23 cellular contexts compared by ENCODE assay signal in the genomic region with DNA sequence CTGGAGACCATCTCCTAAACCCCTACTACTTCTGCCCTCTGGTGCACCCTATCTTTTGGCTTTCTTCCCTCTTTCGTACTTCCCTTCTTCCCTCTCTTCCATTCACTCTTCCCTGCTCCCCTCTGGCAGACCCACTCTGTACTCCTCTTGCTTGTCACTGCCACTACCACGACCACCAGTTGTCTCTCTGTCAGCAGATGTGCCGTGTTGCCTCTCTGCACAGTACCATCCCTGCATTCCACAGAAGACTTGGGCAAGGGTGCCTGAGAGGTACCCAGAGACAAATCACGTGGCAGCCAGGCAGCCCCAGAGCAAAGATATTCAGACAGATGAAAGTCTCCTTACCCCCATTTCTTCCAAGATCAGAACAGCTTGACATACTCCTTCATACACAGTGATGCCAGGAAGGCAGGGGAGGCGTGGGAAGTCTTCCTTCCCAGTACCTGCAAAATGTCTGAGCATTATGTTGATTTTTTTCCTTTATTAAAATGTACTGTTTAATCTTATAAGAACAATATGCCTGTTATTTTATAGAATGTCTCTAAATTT.
"Had no signal": no experiment of that assay in that cellular context is flagged by ENCODE, and none has a peak within 500 bp of the region (broad histone marks: within the 10 kb centered on the region; RNA-seq: fewer than 3 reads in every experiment).

No MANE protein-coding gene starts in this region.

- H3K4me1 ChIP-seq: colonic mucosa, esophagus squamous epithelium, prostate gland had no signal

- H3K9me3 ChIP-seq: colonic mucosa, esophagus squamous epithelium, gastrocnemius medialis, prostate gland, right atrium auricular region, suprapubic skin, tibial nerve, uterus had no signal

- H3K4me3 ChIP-seq: colonic mucosa, esophagus squamous epithelium, gastrocnemius medialis, prostate gland, right atrium auricular region, suprapubic skin, tibial nerve, uterus had no signal

- H3K9me3 Mint-ChIP-seq: activated B cell treated with CpG ODN at 0.5 μM for 24 hours; activated CD4-positive, alpha-beta memory T cell treated with anti-CD3 and anti-CD28 coated beads, Interleukin-2, amount 10 ng/mL, durations not matched to agents 7 days and 5 days; activated T-cell treated with anti-CD3 and anti-CD28 coated beads, Interleukin-2, amount 50 U/mL, for 72 hours; endodermal cell; neural crest cell; stimulated activated naive CD8-positive, alpha-beta T cell treated with anti-CD3 and anti-CD28 coated beads, Interleukin-15, amount 100 ng/mL, for 72 hours had no signal

- ATAC-seq: activated CD4-positive, alpha-beta T cell treated with anti-CD3 and anti-CD28 coated beads for 36 hours; activated T-cell treated with anti-CD3 and anti-CD28 coated beads, Interleukin-2, amount 50 U/mL, for 72 hours; gastrocnemius medialis; left ventricle myocardium superior; stimulated activated naive CD8-positive, alpha-beta T cell treated with anti-CD3 and anti-CD28 coated beads, Interleukin-15, amount 100 ng/mL, for 72 hours had no signal

- H3K27me3 Mint-ChIP-seq: activated CD4-positive, alpha-beta T cell treated with anti-CD3 and anti-CD28 coated beads for 36 hours; stimulated activated naive CD8-positive, alpha-beta T cell treated with anti-CD3 and anti-CD28 coated beads, Interleukin-15, amount 100 ng/mL, for 72 hours had no signal

- H3K36me3 ChIP-seq: brain microvascular endothelial cell, colonic mucosa, esophagus squamous epithelium, gastrocnemius medialis, prostate gland, right atrium auricular region, suprapubic skin, uterus had no signal

- H3K27ac Mint-ChIP-seq: activated B cell treated with CpG ODN at 0.5 μM for 24 hours; activated CD4-positive, alpha-beta memory T cell treated with anti-CD3 and anti-CD28 coated beads, Interleukin-2, amount 10 ng/mL, durations not matched to agents 7 days and 5 days; activated CD4-positive, alpha-beta T cell treated with anti-CD3 and anti-CD28 coated beads for 36 hours; activated T-cell treated with anti-CD3 and anti-CD28 coated beads, Interleukin-2, amount 50 U/mL, for 72 hours; endodermal cell; stimulated activated naive CD8-positive, alpha-beta T cell treated with anti-CD3 and anti-CD28 coated beads, Interleukin-15, amount 100 ng/mL, for 72 hours had no signal

- H3K27ac ChIP-seq: brain microvascular endothelial cell, colonic mucosa, esophagus squamous epithelium, gastrocnemius medialis, prostate gland, right atrium auricular region, suprapubic skin, tibial nerve, uterus had no signal

- H3K4me1 Mint-ChIP-seq: activated B cell treated with CpG ODN at 0.5 μM for 24 hours, endodermal cell had no signal

- DNase-seq: activated B cell treated with CpG ODN at 0.5 μM for 24 hours; activated CD4-positive, alpha-beta memory T cell treated with anti-CD3 and anti-CD28 coated beads, Interleukin-2, amount 10 ng/mL, durations not matched to agents 7 days and 5 days; activated CD4-positive, alpha-beta T cell treated with anti-CD3 and anti-CD28 coated beads for 36 hours; activated effector memory CD4-positive, alpha-beta T cell treated with anti-CD3 and anti-CD28 coated beads, Interleukin-2, amount 50 U/mL, for 16 hours; activated naive CD4-positive, alpha-beta T cell treated with anti-CD3 and anti-CD28 coated beads, Interleukin-2, amount 50 U/mL, for 16 hours; activated T-cell treated with anti-CD3 and anti-CD28 coated beads, Interleukin-2, amount 50 U/mL, for 72 hours; aorta; brain microvascular endothelial cell; colonic mucosa; endodermal cell; esophagus squamous epithelium; gastrocnemius medialis; left ventricle myocardium superior; mammary epithelial cell; stimulated activated CD4-positive, alpha-beta T cell treated with anti-CD3 and anti-CD28 coated beads, Interleukin-12 subunit alpha, Interleukin-12 subunit beta, amount 100 ng/mL, for 4 hours; stimulated activated naive CD8-positive, alpha-beta T cell treated with anti-CD3 and anti-CD28 coated beads, Interleukin-15, amount 100 ng/mL, for 72 hours; T1000; uterus had no signal

- H3K4me3 Mint-ChIP-seq: activated B cell treated with CpG ODN at 0.5 μM for 24 hours; activated CD4-positive, alpha-beta memory T cell treated with anti-CD3 and anti-CD28 coated beads, Interleukin-2, amount 10 ng/mL, durations not matched to agents 7 days and 5 days; activated CD4-positive, alpha-beta T cell treated with anti-CD3 and anti-CD28 coated beads for 36 hours; activated T-cell treated with anti-CD3 and anti-CD28 coated beads, Interleukin-2, amount 50 U/mL, for 72 hours; endodermal cell; neural crest cell; stimulated activated naive CD8-positive, alpha-beta T cell treated with anti-CD3 and anti-CD28 coated beads, Interleukin-15, amount 100 ng/mL, for 72 hours had no signal

- H3K27me3 ChIP-seq: brain microvascular endothelial cell, colonic mucosa, esophagus squamous epithelium, gastrocnemius medialis, right atrium auricular region, suprapubic skin, tibial nerve, uterus had no signal
